1 cellular context compared by ENCODE assay signal in genomic region chr19:41427647-41428480, GRCh38.
A peak's percentile ranks its signal among the peaks of the same experiment; 100 is the strongest.
TF ChIP-seq lines count a peak whose summit lies in the region.

No MANE protein-coding gene starts in this region.

TF ChIP-seq in endothelial cell of umbilical vein, 7 proteins besides CTCF, POLR2A, EP300 and RAD21:
- TF ChIP-seq GATA2 (IDR thresholded peaks at IDR 0.05; ENCODE audit: insufficient read depth, insufficient read length, low read depth, low read length), result peak; percentile 74
- TF ChIP-seq JUN (IDR thresholded peaks at IDR 0.05; ENCODE audit: borderline replicate concordance, insufficient read depth, insufficient read length, low read depth), result no peak
